Comparison of ENCODE assay signal across 1 cellular context in the genomic region with DNA sequence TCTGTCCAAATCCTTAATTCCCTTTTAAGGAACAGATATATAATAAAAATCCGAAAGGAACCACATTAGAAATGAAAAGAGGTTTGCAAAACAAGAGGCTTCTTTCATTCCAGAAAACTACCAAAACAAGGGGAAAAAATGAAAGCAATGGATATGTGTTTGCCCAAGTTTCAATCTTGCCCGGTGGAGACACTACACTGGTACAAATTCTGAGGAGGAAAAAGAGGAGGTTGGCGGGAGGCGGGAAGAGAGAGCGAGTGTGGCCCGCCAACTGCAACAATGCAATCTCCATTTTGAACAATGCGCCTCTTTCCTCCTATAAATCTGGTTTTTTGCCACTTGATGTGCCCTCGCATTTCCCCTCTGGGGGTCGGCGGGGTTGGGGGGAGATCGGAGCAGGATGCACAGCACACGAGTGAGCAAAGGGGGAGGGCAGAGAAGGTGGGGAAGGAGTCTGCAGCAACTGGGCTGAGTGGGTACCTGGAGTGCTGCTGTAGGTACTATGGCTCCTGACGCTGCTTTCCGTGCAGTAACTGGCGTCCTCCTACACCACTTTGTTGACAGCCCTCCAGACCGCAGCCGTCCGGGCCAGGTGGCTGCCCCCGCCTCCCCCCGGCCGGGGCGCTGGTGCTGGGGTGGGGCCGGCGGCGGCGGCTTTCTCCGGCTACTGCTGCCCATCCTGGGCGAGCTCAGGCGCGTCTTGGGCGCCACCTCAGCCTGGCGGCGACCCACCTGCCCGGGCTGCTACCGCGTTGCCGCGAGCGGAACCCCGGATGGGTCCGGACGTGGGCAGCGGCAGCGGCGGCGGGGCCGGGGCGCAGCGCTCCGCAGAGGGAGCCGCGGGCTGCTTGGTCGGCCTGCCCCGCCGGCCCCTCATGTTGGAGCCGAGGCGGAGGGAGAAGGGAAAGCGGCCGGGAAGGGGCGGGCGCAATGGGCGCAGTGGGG.
TF ChIP-seq lines count a peak whose summit lies in the region.

No MANE protein-coding gene starts in this region.

TF ChIP-seq in GM12878, 131 proteins besides CTCF, POLR2A, EP300 and RAD21 (continued from another document and continues in another):
- peak; percentile 19; the same call in 2 of the 3 replicates for TF ChIP-seq POU2F2 (IDR thresholded peaks at IDR 0.05; ENCODE audit: borderline replicate concordance, low read depth, low read length)
- no peak for TF ChIP-seq FOS (IDR thresholded peaks at IDR 0.05; ENCODE audit: borderline replicate concordance, extremely low read depth, insufficient read length)
- TF ChIP-seq, protein P1, sequence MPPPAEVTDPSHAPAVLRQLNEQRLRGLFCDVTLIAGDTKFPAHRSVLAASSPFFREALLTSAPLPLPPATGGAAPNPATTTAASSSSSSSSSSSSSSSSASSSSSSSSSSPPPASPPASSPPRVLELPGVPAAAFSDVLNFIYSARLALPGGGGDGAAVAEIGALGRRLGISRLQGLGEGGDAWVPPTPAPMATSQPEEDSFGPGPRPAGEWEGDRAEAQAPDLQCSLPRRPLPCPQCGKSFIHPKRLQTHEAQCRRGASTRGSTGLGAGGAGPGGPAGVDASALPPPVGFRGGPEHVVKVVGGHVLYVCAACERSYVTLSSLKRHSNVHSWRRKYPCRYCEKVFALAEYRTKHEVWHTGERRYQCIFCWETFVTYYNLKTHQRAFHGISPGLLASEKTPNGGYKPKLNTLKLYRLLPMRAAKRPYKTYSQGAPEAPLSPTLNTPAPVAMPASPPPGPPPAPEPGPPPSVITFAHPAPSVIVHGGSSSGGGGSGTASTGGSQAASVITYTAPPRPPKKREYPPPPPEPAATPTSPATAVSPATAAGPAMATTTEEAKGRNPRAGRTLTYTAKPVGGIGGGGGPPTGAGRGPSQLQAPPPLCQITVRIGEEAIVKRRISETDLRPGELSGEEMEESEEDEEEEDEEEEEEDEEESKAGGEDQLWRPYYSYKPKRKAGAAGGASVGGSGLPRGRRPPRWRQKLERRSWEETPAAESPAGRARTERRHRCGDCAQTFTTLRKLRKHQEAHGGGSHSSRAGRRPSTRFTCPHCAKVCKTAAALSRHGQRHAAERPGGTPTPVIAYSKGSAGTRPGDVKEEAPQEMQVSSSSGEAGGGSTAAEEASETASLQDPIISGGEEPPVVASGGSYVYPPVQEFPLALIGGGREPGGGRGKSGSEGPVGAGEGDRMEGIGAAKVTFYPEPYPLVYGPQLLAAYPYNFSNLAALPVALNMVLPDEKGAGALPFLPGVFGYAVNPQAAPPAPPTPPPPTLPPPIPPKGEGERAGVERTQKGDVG (CRISPR knock-in tag; IDR thresholded peaks at IDR 0.05): no peak
- TF ChIP-seq SPI1 (IDR thresholded peaks at IDR 0.05; ENCODE audit: borderline replicate concordance, insufficient read depth, low read depth, low read length): no peak
- peak; percentile 65; the same call in 1 of the 2 replicates for TF ChIP-seq NR2F1 (conservative IDR thresholded peaks at IDR 0.05)
- TF ChIP-seq MXI1 (IDR thresholded peaks at IDR 0.05; ENCODE audit: low read depth, low read length): peak; percentile 41
- no peak for TF ChIP-seq CHD2 (IDR thresholded peaks at IDR 0.05; ENCODE audit: borderline replicate concordance, low read depth, low read length)
- no peak for TF ChIP-seq RAD51 (IDR thresholded peaks at IDR 0.05)
- no peak for TF ChIP-seq BCLAF1 (IDR thresholded peaks at IDR 0.05)
- no peak for TF ChIP-seq ASH2L (IDR thresholded peaks at IDR 0.05; ENCODE audit: borderline replicate concordance, low read depth)
- TF ChIP-seq MEF2A (IDR thresholded peaks at IDR 0.05; ENCODE audit: insufficient read depth, low read depth, low read length): 0 out of 2 replicates have a peak, but pooled peaks have one; percentile 53
- TF ChIP-seq ZBTB40 (IDR thresholded peaks at IDR 0.05; ENCODE audit: borderline replicate concordance): peak; percentile 52; the same call in 1 of the 2 replicates
- no peak for TF ChIP-seq KDM1A (IDR thresholded peaks at IDR 0.05; ENCODE audit: borderline replicate concordance)
- TF ChIP-seq, protein P2, sequence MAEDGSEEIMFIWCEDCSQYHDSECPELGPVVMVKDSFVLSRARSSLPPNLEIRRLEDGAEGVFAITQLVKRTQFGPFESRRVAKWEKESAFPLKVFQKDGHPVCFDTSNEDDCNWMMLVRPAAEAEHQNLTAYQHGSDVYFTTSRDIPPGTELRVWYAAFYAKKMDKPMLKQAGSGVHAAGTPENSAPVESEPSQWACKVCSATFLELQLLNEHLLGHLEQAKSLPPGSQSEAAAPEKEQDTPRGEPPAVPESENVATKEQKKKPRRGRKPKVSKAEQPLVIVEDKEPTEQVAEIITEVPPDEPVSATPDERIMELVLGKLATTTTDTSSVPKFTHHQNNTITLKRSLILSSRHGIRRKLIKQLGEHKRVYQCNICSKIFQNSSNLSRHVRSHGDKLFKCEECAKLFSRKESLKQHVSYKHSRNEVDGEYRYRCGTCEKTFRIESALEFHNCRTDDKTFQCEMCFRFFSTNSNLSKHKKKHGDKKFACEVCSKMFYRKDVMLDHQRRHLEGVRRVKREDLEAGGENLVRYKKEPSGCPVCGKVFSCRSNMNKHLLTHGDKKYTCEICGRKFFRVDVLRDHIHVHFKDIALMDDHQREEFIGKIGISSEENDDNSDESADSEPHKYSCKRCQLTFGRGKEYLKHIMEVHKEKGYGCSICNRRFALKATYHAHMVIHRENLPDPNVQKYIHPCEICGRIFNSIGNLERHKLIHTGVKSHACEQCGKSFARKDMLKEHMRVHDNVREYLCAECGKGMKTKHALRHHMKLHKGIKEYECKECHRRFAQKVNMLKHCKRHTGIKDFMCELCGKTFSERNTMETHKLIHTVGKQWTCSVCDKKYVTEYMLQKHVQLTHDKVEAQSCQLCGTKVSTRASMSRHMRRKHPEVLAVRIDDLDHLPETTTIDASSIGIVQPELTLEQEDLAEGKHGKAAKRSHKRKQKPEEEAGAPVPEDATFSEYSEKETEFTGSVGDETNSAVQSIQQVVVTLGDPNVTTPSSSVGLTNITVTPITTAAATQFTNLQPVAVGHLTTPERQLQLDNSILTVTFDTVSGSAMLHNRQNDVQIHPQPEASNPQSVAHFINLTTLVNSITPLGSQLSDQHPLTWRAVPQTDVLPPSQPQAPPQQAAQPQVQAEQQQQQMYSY (CRISPR knock-in tag; IDR thresholded peaks at IDR 0.05): no peak
- TF ChIP-seq, protein P3, sequence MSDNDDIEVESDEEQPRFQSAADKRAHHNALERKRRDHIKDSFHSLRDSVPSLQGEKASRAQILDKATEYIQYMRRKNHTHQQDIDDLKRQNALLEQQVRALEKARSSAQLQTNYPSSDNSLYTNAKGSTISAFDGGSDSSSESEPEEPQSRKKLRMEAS (IDR thresholded peaks at IDR 0.05; ENCODE audit: low read depth, low read length): no peak; the same call in none of the 2 replicates
- TF ChIP-seq EGR1 (IDR thresholded peaks at IDR 0.05; ENCODE audit: borderline replicate concordance in 1 of 2, low read depth in 2 of 2, low read length in 2 of 2): peak in 1 of 2 experiments; percentile 62; a peak in 1 of 3 replicates
- TF ChIP-seq CEBPB (IDR thresholded peaks at IDR 0.05; ENCODE audit: borderline replicate concordance in 1 of 2, low read depth in 2 of 2, low read length in 2 of 2): no peak
- TF ChIP-seq SRF (IDR thresholded peaks at IDR 0.05; ENCODE audit: low read depth in 2 of 2, low read length in 2 of 2): 0 out of 4 replicates have a peak, but pooled peaks of 1 of the 2 experiments have one; percentile 7
- no peak for TF ChIP-seq JUNB (IDR thresholded peaks at IDR 0.05)
- no peak for TF ChIP-seq TCF7 (IDR thresholded peaks at IDR 0.05; ENCODE audit: borderline replicate concordance)
- TF ChIP-seq NBN (IDR thresholded peaks at IDR 0.05): peak; percentile 61
- TF ChIP-seq ZNF384 (IDR thresholded peaks at IDR 0.05; ENCODE audit: borderline replicate concordance, low read depth, low read length): no peak
- no peak for TF ChIP-seq ZSCAN29 (IDR thresholded peaks at IDR 0.05)
- no peak for TF ChIP-seq CHD4 (IDR thresholded peaks at IDR 0.05)
- TF ChIP-seq IKZF1 (conservative IDR thresholded peaks at IDR 0.05): peak; percentile 81
- no peak for TF ChIP-seq REST (IDR thresholded peaks at IDR 0.05; ENCODE audit: low read depth, low read length)
- TF ChIP-seq LARP7 (IDR thresholded peaks at IDR 0.05): peak; percentile 98
- TF ChIP-seq, protein P4, sequence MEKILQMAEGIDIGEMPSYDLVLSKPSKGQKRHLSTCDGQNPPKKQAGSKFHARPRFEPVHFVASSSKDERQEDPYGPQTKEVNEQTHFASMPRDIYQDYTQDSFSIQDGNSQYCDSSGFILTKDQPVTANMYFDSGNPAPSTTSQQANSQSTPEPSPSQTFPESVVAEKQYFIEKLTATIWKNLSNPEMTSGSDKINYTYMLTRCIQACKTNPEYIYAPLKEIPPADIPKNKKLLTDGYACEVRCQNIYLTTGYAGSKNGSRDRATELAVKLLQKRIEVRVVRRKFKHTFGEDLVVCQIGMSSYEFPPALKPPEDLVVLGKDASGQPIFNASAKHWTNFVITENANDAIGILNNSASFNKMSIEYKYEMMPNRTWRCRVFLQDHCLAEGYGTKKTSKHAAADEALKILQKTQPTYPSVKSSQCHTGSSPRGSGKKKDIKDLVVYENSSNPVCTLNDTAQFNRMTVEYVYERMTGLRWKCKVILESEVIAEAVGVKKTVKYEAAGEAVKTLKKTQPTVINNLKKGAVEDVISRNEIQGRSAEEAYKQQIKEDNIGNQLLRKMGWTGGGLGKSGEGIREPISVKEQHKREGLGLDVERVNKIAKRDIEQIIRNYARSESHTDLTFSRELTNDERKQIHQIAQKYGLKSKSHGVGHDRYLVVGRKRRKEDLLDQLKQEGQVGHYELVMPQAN (conservative IDR thresholded peaks at IDR 0.05): peak; percentile 87
- no peak for TF ChIP-seq NR2C2 (IDR thresholded peaks at IDR 0.05; ENCODE audit: borderline replicate concordance, control insufficient read depth, insufficient read length, low read depth)
